In the genomic region with DNA sequence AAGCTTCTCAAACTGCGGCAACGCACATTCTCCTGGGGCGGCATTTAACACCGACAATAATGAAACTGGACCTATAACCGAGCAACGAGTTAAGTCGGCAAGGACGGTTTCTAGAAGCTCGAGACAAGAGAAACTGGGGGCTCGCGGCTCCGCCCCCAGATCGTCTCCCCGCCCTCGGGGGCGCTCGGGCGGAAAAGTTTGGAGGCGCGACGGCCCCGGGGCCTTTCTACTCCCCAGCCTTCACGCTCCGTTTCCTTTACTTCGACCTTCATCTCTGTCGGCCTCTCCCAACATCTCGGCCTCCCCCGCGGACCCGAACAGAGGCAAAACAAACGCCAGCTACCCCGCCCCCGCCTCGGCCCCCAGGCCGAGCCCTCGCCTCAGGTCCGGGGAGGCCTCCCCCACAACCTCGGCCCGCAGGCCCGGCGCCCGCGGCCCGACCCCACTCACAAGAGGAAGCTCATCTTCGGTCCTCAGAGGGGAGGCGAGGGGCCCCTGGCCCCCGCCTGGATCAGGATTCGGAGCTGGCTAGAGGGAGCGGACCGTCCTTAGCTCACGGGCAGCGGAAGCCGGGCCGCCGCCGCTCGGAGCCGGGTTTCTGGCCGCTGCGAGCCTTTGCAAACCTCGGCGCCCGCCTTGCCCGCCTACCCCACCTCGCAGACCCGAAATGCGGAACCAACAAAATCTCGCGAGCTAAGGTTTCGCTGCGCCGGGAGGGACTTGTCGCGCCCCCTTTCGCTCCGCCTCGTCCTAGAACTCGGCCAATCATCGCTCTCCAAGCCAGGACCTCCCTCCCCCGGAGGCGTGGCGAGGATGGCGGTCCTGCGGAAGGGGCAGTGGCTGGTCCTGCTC, we compare ENCODE assay signal across 1 cellular context.
TF ChIP-seq lines count a peak whose summit lies in the region.

A gene (minus strand): TSS at position 669 of the 852 bp plus-strand sequence. CDS start 205 bp downstream, at position 464.

TF ChIP-seq in HepG2, 621 proteins besides CTCF, POLR2A, EP300 and RAD21 (continued from another document and continues in another):
- TF ChIP-seq, protein P1, sequence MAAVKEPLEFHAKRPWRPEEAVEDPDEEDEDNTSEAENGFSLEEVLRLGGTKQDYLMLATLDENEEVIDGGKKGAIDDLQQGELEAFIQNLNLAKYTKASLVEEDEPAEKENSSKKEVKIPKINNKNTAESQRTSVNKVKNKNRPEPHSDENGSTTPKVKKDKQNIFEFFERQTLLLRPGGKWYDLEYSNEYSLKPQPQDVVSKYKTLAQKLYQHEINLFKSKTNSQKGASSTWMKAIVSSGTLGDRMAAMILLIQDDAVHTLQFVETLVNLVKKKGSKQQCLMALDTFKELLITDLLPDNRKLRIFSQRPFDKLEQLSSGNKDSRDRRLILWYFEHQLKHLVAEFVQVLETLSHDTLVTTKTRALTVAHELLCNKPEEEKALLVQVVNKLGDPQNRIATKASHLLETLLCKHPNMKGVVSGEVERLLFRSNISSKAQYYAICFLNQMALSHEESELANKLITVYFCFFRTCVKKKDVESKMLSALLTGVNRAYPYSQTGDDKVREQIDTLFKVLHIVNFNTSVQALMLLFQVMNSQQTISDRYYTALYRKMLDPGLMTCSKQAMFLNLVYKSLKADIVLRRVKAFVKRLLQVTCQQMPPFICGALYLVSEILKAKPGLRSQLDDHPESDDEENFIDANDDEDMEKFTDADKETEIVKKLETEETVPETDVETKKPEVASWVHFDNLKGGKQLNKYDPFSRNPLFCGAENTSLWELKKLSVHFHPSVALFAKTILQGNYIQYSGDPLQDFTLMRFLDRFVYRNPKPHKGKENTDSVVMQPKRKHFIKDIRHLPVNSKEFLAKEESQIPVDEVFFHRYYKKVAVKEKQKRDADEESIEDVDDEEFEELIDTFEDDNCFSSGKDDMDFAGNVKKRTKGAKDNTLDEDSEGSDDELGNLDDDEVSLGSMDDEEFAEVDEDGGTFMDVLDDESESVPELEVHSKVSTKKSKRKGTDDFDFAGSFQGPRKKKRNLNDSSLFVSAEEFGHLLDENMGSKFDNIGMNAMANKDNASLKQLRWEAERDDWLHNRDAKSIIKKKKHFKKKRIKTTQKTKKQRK (IDR thresholded peaks at IDR 0.05; ENCODE audit: low read length) = no peak
- TF ChIP-seq MXI1 (IDR thresholded peaks at IDR 0.05; ENCODE audit: borderline replicate concordance, low read depth, low read length) = peak; percentile 81; the same call in 1 of the 3 replicates
- no peak for TF ChIP-seq ZNF780A (CRISPR knock-in tag; IDR thresholded peaks at IDR 0.05)
- no peak for TF ChIP-seq RCOR2 (CRISPR knock-in tag; IDR thresholded peaks at IDR 0.05)
- TF ChIP-seq ZNF772 (CRISPR knock-in tag; IDR thresholded peaks at IDR 0.05) = 0 out of 2 replicates have a peak, but pooled peaks have one; percentile 55
- TF ChIP-seq SATB2 (CRISPR knock-in tag; IDR thresholded peaks at IDR 0.05) = peak; percentile 70; the same call in 1 of the 2 replicates
- TF ChIP-seq, protein P2, sequence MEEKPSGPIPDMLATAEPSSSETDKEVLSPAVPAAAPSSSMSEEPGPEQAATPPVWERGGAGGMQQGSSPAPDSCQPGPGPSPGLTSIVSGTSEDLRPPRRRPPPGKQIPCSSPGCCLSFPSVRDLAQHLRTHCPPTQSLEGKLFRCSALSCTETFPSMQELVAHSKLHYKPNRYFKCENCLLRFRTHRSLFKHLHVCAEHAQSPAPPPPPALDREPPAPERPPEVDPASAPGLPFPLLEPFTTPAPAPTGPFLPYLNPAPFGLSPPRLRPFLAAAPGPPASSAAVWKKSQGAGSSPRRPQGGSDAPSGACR (CRISPR knock-in tag; IDR thresholded peaks at IDR 0.05) = peak; percentile 52; the same call in 1 of the 2 replicates
- TF ChIP-seq, protein P3, sequence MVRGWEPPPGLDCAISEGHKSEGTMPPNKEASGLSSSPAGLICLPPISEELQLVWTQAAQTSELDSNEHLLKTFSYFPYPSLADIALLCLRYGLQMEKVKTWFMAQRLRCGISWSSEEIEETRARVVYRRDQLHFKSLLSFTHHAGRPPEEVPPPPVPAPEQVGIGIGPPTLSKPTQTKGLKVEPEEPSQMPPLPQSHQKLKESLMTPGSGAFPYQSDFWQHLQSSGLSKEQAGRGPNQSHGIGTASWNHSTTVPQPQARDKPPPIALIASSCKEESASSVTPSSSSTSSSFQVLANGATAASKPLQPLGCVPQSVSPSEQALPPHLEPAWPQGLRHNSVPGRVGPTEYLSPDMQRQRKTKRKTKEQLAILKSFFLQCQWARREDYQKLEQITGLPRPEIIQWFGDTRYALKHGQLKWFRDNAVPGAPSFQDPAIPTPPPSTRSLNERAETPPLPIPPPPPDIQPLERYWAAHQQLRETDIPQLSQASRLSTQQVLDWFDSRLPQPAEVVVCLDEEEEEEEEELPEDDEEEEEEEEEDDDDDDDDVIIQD (CRISPR knock-in tag; IDR thresholded peaks at IDR 0.05; ENCODE audit: low read depth) = peak; percentile 83
- TF ChIP-seq ZNF672 (CRISPR knock-in tag; IDR thresholded peaks at IDR 0.05) = no peak
- TF ChIP-seq, protein P4, sequence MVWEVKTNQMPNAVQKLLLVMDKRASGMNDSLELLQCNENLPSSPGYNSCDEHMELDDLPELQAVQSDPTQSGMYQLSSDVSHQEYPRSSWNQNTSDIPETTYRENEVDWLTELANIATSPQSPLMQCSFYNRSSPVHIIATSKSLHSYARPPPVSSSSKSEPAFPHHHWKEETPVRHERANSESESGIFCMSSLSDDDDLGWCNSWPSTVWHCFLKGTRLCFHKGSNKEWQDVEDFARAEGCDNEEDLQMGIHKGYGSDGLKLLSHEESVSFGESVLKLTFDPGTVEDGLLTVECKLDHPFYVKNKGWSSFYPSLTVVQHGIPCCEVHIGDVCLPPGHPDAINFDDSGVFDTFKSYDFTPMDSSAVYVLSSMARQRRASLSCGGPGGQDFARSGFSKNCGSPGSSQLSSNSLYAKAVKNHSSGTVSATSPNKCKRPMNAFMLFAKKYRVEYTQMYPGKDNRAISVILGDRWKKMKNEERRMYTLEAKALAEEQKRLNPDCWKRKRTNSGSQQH (CRISPR knock-in tag; IDR thresholded peaks at IDR 0.05; ENCODE audit: low read depth) = 0 out of 2 replicates have a peak, but pooled peaks have one; percentile 25
- TF ChIP-seq NFE2L2 (IDR thresholded peaks at IDR 0.05; ENCODE audit: low read length) = no peak
- no peak for TF ChIP-seq SKI (IDR thresholded peaks at IDR 0.05; ENCODE audit: partially characterized antibody)
- TF ChIP-seq, protein P5, sequence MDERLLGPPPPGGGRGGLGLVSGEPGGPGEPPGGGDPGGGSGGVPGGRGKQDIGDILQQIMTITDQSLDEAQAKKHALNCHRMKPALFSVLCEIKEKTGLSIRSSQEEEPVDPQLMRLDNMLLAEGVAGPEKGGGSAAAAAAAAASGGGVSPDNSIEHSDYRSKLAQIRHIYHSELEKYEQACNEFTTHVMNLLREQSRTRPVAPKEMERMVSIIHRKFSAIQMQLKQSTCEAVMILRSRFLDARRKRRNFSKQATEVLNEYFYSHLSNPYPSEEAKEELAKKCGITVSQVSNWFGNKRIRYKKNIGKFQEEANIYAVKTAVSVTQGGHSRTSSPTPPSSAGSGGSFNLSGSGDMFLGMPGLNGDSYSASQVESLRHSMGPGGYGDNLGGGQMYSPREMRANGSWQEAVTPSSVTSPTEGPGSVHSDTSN (CRISPR knock-in tag; IDR thresholded peaks at IDR 0.05) = no peak
- TF ChIP-seq ZNF451 (CRISPR knock-in tag; IDR thresholded peaks at IDR 0.05) = no peak
- no peak for TF ChIP-seq EZH2 (conservative IDR thresholded peaks at IDR 0.05; ENCODE audit: low read depth, low read length)
- no peak for TF ChIP-seq EEA1 (CRISPR knock-in tag; IDR thresholded peaks at IDR 0.05; ENCODE audit: borderline replicate concordance)
- peak; percentile 90 for TF ChIP-seq ZSCAN9 (CRISPR knock-in tag; IDR thresholded peaks at IDR 0.05; ENCODE audit: borderline replicate concordance)
- TF ChIP-seq, protein P6, sequence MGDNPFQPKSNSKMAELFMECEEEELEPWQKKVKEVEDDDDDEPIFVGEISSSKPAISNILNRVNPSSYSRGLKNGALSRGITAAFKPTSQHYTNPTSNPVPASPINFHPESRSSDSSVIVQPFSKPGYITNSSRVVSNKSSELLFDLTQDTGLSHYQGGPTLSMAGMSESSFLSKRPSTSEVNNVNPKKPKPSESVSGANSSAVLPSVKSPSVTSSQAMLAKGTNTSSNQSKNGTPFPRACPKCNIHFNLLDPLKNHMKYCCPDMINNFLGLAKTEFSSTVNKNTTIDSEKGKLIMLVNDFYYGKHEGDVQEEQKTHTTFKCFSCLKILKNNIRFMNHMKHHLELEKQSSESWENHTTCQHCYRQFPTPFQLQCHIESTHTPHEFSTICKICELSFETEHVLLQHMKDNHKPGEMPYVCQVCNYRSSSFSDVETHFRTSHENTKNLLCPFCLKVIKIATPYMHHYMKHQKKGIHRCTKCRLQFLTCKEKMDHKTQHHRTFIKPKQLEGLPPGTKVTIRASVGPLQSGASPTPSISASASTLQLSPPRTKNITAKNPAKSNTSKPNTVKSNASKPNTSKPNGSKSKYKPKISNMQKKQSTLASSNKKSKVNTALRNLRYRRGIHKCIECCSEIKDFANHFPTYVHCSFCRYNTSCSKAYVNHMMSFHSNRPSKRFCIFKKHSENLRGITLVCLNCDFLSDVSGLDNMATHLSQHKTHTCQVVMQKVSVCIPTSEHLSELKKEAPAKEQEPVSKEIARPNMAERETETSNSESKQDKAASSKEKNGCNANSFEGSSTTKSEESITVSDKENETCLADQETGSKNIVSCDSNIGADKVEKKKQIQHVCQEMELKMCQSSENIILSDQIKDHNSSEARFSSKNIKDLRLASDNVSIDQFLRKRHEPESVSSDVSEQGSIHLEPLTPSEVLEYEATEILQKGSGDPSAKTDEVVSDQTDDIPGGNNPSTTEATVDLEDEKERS (CRISPR knock-in tag; IDR thresholded peaks at IDR 0.05) = no peak
- TF ChIP-seq ZNF432 (CRISPR knock-in tag; IDR thresholded peaks at IDR 0.05; ENCODE audit: borderline replicate concordance) = no peak
- TF ChIP-seq GABPB1 (CRISPR knock-in tag; IDR thresholded peaks at IDR 0.05) = peak; percentile 83
- TF ChIP-seq, protein P7, sequence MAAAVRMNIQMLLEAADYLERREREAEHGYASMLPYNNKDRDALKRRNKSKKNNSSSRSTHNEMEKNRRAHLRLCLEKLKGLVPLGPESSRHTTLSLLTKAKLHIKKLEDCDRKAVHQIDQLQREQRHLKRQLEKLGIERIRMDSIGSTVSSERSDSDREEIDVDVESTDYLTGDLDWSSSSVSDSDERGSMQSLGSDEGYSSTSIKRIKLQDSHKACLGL (CRISPR knock-in tag; IDR thresholded peaks at IDR 0.05) = peak; percentile 13; the same call in 1 of the 2 replicates
- no peak for TF ChIP-seq MATR3 (CRISPR knock-in tag; IDR thresholded peaks at IDR 0.05)
- TF ChIP-seq, protein P8, sequence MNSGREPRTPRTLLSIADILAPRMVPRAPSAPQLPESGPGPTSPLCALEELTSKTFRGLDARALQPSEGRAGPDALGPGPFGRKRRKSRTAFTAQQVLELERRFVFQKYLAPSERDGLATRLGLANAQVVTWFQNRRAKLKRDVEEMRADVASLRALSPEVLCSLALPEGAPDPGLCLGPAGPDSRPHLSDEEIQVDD (CRISPR knock-in tag; IDR thresholded peaks at IDR 0.05; ENCODE audit: borderline replicate concordance) = no peak
- peak; percentile 88; the same call in 1 of the 2 replicates for TF ChIP-seq ELF4 (CRISPR knock-in tag; IDR thresholded peaks at IDR 0.05; ENCODE audit: borderline replicate concordance)
- no peak for TF ChIP-seq PHB2 (IDR thresholded peaks at IDR 0.05; ENCODE audit: partially characterized antibody)
- TF ChIP-seq, protein P9, sequence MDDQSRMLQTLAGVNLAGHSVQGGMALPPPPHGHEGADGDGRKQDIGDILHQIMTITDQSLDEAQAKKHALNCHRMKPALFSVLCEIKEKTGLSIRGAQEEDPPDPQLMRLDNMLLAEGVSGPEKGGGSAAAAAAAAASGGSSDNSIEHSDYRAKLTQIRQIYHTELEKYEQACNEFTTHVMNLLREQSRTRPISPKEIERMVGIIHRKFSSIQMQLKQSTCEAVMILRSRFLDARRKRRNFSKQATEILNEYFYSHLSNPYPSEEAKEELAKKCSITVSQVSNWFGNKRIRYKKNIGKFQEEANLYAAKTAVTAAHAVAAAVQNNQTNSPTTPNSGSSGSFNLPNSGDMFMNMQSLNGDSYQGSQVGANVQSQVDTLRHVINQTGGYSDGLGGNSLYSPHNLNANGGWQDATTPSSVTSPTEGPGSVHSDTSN (CRISPR knock-in tag; IDR thresholded peaks at IDR 0.05; ENCODE audit: borderline replicate concordance) = no peak; the same call in 1 of the 2 replicates
- peak; percentile 42; the same call in 1 of the 2 replicates for TF ChIP-seq ISL2 (CRISPR knock-in tag; IDR thresholded peaks at IDR 0.05)
- TF ChIP-seq NFKBIZ (CRISPR knock-in tag; IDR thresholded peaks at IDR 0.05) = no peak
- TF ChIP-seq, protein P10, sequence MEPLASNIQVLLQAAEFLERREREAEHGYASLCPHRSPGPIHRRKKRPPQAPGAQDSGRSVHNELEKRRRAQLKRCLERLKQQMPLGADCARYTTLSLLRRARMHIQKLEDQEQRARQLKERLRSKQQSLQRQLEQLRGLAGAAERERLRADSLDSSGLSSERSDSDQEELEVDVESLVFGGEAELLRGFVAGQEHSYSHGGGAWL (CRISPR knock-in tag; IDR thresholded peaks at IDR 0.05) = peak; percentile 89
- TF ChIP-seq ZNF83 (CRISPR knock-in tag; IDR thresholded peaks at IDR 0.05; ENCODE audit: borderline replicate concordance) = no peak; the same call in 1 of the 2 replicates
- TF ChIP-seq, protein P11, sequence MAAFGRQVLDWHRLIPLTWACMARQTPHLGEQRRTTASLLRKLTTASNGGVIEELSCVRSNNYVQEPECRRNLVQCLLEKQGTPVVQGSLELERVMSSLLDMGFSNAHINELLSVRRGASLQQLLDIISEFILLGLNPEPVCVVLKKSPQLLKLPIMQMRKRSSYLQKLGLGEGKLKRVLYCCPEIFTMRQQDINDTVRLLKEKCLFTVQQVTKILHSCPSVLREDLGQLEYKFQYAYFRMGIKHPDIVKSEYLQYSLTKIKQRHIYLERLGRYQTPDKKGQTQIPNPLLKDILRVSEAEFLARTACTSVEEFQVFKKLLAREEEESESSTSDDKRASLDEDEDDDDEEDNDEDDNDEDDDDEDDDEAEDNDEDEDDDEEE (CRISPR knock-in tag; IDR thresholded peaks at IDR 0.05) = peak; percentile 79; the same call in 1 of the 2 replicates
- no peak for TF ChIP-seq TBL1XR1 (IDR thresholded peaks at IDR 0.05; ENCODE audit: borderline replicate concordance, low read length, partially characterized antibody)
- TF ChIP-seq, protein P12, sequence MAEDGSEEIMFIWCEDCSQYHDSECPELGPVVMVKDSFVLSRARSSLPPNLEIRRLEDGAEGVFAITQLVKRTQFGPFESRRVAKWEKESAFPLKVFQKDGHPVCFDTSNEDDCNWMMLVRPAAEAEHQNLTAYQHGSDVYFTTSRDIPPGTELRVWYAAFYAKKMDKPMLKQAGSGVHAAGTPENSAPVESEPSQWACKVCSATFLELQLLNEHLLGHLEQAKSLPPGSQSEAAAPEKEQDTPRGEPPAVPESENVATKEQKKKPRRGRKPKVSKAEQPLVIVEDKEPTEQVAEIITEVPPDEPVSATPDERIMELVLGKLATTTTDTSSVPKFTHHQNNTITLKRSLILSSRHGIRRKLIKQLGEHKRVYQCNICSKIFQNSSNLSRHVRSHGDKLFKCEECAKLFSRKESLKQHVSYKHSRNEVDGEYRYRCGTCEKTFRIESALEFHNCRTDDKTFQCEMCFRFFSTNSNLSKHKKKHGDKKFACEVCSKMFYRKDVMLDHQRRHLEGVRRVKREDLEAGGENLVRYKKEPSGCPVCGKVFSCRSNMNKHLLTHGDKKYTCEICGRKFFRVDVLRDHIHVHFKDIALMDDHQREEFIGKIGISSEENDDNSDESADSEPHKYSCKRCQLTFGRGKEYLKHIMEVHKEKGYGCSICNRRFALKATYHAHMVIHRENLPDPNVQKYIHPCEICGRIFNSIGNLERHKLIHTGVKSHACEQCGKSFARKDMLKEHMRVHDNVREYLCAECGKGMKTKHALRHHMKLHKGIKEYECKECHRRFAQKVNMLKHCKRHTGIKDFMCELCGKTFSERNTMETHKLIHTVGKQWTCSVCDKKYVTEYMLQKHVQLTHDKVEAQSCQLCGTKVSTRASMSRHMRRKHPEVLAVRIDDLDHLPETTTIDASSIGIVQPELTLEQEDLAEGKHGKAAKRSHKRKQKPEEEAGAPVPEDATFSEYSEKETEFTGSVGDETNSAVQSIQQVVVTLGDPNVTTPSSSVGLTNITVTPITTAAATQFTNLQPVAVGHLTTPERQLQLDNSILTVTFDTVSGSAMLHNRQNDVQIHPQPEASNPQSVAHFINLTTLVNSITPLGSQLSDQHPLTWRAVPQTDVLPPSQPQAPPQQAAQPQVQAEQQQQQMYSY (CRISPR knock-in tag; IDR thresholded peaks at IDR 0.05) = 0 out of 2 replicates have a peak, but pooled peaks have one; percentile 52
